Comparison of ENCODE assay signal across 8 cellular contexts in genomic region chr2:89882880-89883279, GRCh38.
A peak's percentile ranks its signal among the peaks of the same experiment; 100 is the strongest.
DNase-seq lines count a peak whose midpoint lies in the region; ATAC-seq, FAIRE-seq and TF ChIP-seq lines count a peak whose summit lies in the region.
"Not testable (repeated sequence)": the region's sequence is repeated elsewhere in the genome, so short reads cannot be mapped to it uniquely, and the experiment has no call there.

No MANE protein-coding gene starts in this region.

- not testable (repeated sequence) for H3K27ac ChIP-seq in GM12878 (ENCODE audit: control insufficient read depth, insufficient read depth)

- TF ChIP-seq POLR2A in GM12878 (IDR thresholded peaks at IDR 0.05; ENCODE audit: low read depth, low read length): not testable (repeated sequence)

- RAD21 ChIA-PET in GM12878 (lab: Charles Lee; ENCODE audit: unreplicated experiment): not testable (repeated sequence)

- TF ChIP-seq EP300 in GM12878 (IDR thresholded peaks at IDR 0.05; ENCODE audit: borderline replicate concordance in 1 of 2, control insufficient read depth in 1 of 2, low read depth in 2 of 2, low read length in 2 of 2): not testable (repeated sequence)

- ATAC-seq in GM18867 (IDR thresholded peaks at IDR 0.05; ENCODE audit: unreplicated experiment) (peak; percentile 85), GM19455 (IDR thresholded peaks at IDR 0.05; ENCODE audit: unreplicated experiment) (peak; percentile 65), GM21717 (IDR thresholded peaks at IDR 0.05; ENCODE audit: unreplicated experiment) (peak; percentile 75), HG02798 (IDR thresholded peaks at IDR 0.05; ENCODE audit: poor library complexity, unreplicated experiment) (peak; percentile 84), HG03060 (IDR thresholded peaks at IDR 0.05; ENCODE audit: low read depth, unreplicated experiment) (peak; percentile 52), HG03521 (IDR thresholded peaks at IDR 0.05; ENCODE audit: unreplicated experiment) (peak; percentile 64), GM12878 (peak; percentile 61)

- not testable (repeated sequence) for H3K4me3 ChIP-seq in GM12878

- not testable (repeated sequence) for H3K4me1 ChIP-seq in GM12878 (ENCODE audit: control insufficient read depth, insufficient read depth, low read length)

- not testable (repeated sequence) for TF ChIP-seq CTCF in GM12878 (IDR thresholded peaks at IDR 0.05 in 2 of 3, conservative IDR thresholded peaks at IDR 0.05 in 1 of 3; ENCODE audit: control insufficient read depth in 2 of 3, extremely low read depth in 1 of 3, insufficient read depth in 1 of 3, low read depth in 3 of 3, low read length in 3 of 3)

- not testable (repeated sequence) for BruUV-seq in GM12878 (replicated peaks; lab: Mats Ljungman, UMichigan)

- TF ChIP-seq RAD21 in GM12878 (IDR thresholded peaks at IDR 0.05; ENCODE audit: insufficient read depth, low read depth, low read length): not testable (repeated sequence)

- CTCF ChIA-PET in GM12878 (lab: Yijun Ruan, JAX): not testable (repeated sequence)

- DNase-seq in GM12878 (ENCODE audit: low read depth, low spot score); urothelium cell line (ENCODE audit: low spot score): not testable (repeated sequence)

- intact Hi-C loops in GM12878 (cut with micrococcal nuclease; ENCODE audit: unreplicated experiment): not testable (repeated sequence)

- not testable (repeated sequence) for H3K4me2 ChIP-seq in GM12878 (ENCODE audit: control insufficient read depth, insufficient read depth)

- not testable (repeated sequence) for H4K20me1 ChIP-seq in GM12878 (ENCODE audit: control insufficient read depth, insufficient read depth)

- not testable (repeated sequence) for FAIRE-seq in GM12878 (lab: Jason Lieb, UNC)
- FAIRE-seq in urothelium cell line (lab: Jason Lieb, UNC): peak; percentile 50

- POLR2A ChIA-PET in GM12878 (lab: Charles Lee): not testable (repeated sequence)

- SMC1A ChIA-PET in GM12878 (lab: Charles Lee; ENCODE audit: uncharacterized antibody, unreplicated experiment): not testable (repeated sequence)

- H3K9ac ChIP-seq in GM12878 (ENCODE audit: control insufficient read depth, insufficient read depth, low read length): not testable (repeated sequence)

- not testable (repeated sequence) for H3K27me3 ChIP-seq in GM12878 (replicated peaks in 1 of 2; ENCODE audit: control insufficient read depth in 2 of 2, insufficient read depth in 2 of 2, low read length in 1 of 2)

- not testable (repeated sequence) for H3K36me3 ChIP-seq in GM12878 (ENCODE audit: control insufficient read depth in 2 of 2, insufficient read depth in 2 of 2, low read length in 1 of 2)

- not testable (repeated sequence) for H3K9me3 ChIP-seq in GM12878 (replicated peaks; ENCODE audit: control insufficient read depth, insufficient read depth, low read length)

- H2AFZ ChIP-seq in GM12878 (ENCODE audit: control insufficient read depth, low read depth, low read length): not testable (repeated sequence)

- in situ Hi-C loops in GM12878 (cut with MboI): not testable (repeated sequence)

- H3K79me2 ChIP-seq in GM12878 (ENCODE audit: control insufficient read depth, insufficient read depth, low read length): not testable (repeated sequence)

- 0% methylated on average over 1 of the region's 1 CpG for WGBS in GM12878 (ENCODE audit: insufficient coverage, insufficient replicate concordance, low lambda C conversion rate, missing lambda C conversion rate)
